13 cellular contexts compared by ENCODE assay signal in the genomic region with DNA sequence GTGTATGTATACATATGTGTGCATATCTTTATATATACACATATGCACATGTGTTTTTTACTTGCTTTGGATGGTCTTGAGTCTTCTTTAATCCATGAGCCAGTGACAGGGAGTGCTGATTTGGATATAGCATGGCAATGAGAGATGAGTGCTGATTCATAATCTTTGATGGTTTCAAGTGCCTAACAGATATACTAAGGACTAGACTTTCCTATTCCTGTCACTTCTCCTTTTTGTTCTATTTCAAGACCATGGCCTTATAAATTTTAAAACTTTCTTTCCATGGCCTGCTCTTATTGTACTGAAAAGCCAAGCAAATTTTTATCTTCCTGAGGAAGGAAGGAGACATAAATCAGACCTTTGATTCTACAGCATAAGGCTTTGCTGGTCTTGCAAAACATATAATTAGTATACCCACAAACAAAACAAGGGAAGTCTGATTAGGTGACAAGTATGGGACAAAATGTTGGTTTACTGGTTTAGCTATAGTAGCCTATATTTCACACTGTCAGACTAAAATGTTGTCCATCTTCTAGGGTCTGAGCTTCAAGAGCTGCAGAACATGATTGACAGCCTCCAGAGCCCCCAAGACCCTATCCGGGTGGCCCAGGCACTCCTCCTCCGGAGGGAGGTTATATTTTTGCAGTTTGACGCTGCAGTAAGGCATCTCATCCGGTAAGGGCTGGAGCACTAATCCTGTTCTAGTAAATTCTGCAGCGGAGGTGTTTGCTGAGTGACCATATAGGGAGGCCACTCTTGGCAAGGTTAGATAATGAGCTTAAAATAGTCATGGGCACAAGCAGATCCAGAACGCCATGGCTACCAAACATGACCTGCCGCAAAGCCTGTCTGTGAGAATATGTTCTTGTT.
DNase-seq lines count a peak whose midpoint lies in the region; ATAC-seq, FAIRE-seq and TF ChIP-seq lines count a peak whose summit lies in the region.
"Had no signal": no experiment of that assay in that cellular context is flagged by ENCODE, and none has a peak within 500 bp of the region (broad histone marks: within the 10 kb centered on the region; RNA-seq: fewer than 3 reads in every experiment).

No MANE protein-coding gene starts in this region.

- H3K4me1 ChIP-seq in psoas muscle: peaks cover 38% of the 10 kb centered on the region
- H3K4me1 ChIP-seq in kidney (ENCODE audit: control insufficient read depth in 1 of 2, insufficient read depth in 1 of 2, low read depth in 1 of 2, low read length in 2 of 2): peaks cover 10 to 17% of the 10 kb centered on the region in 2 donors
- H3K4me1 ChIP-seq: foreskin keratinocyte had no signal

- H3K9me3 ChIP-seq in psoas muscle (no peaks in the 10 kb centered on the region), kidney (ENCODE audit: control insufficient read depth in 1 of 2, low read length in 2 of 2) (no peaks in the 10 kb centered on the region)

- DNase-seq in DMS153 treated with DMSO at 0.1 percent for 48 hours (lab: John Stamatoyannopoulos, UW; ENCODE audit: unreplicated experiment): peak; percentile 74
- DNase-seq in NB4 (ENCODE audit: low read depth): peak; percentile 57
- DNase-seq in cerebellar nuclear complex (lab: John Stamatoyannopoulos, UW): peak; percentile 51 to 64
- DNase-seq in psoas muscle: peak in 1 of 2 donors; percentile 73
- DNase-seq in kidney: no peak
- no peak for DNase-seq in activated CD4-positive, CD25-positive, alpha-beta regulatory T cell (lab: John Stamatoyannopoulos, UW)
- DNase-seq: activated naive CD8-positive, alpha-beta T cell treated with anti-CD3 and anti-CD28 coated beads for 36 hours; CD4-positive, alpha-beta T cell; foreskin keratinocyte; left colon had no signal

- H3K4me3 ChIP-seq in NB4 (ENCODE audit: low read depth, low read length): no peak overlapping the region
- peak overlapping the region; percentile 58 for H3K4me3 ChIP-seq in psoas muscle
- H3K4me3 ChIP-seq in kidney (ENCODE audit: low read length in 2 of 2): no peak overlapping the region
- H3K4me3 ChIP-seq: dorsolateral prefrontal cortex had no signal

- no peaks in the 10 kb centered on the region for H3K27me3 ChIP-seq in psoas muscle (ENCODE audit: insufficient read depth in 3 of 3, low read length in 2 of 3)
- H3K27me3 ChIP-seq: dorsolateral prefrontal cortex had no signal

- H3K36me3 ChIP-seq in psoas muscle (ENCODE audit: insufficient read depth in 1 of 2, low read depth in 1 of 2) (no peaks in the 10 kb centered on the region), kidney (ENCODE audit: control insufficient read depth in 1 of 2, insufficient read depth in 2 of 2, low read length in 2 of 2) (no peaks in the 10 kb centered on the region)

- intact Hi-C loops in psoas muscle (cut with DNase I) (loop anchor here (5.0 kb wide), 2 partner anchors 82 to 208 kb away; a partner anchor contains a TSS), kidney (cut with DNase I) (no loop called here)

- WGBS in psoas muscle, 3 donors: 21 to 28% (median 26%) methylated on average over 7 of the region's 7 CpGs

- FAIRE-seq in kidney (lab: Jason Lieb, UNC): no peak

- TF ChIP-seq CTCF in NB4 (IDR thresholded peaks at IDR 0.05; ENCODE audit: low read depth, low read length) (no peak), psoas muscle (IDR thresholded peaks at IDR 0.05) (no peak), kidney (IDR thresholded peaks at IDR 0.05; ENCODE audit: borderline replicate concordance, extremely low read depth, insufficient read depth) (no peak)

- H3K27ac ChIP-seq in psoas muscle (peak overlapping the region; percentile 89), kidney (ENCODE audit: low read depth in 2 of 2, low read length in 2 of 2) (peak overlapping the region in 1 of 2 donors; percentile 24)
- H3K27ac ChIP-seq: foreskin keratinocyte had no signal

- ATAC-seq in psoas muscle (peak; percentile 87 to 95 (median 88)), GM21576 (IDR thresholded peaks at IDR 0.05; ENCODE audit: unreplicated experiment) (no peak), HG02798 (IDR thresholded peaks at IDR 0.05; ENCODE audit: poor library complexity, unreplicated experiment) (no peak)
- ATAC-seq: foreskin keratinocyte, left colon had no signal

- TF ChIP-seq POLR2A in NB4 (IDR thresholded peaks at IDR 0.05; ENCODE audit: extremely low read depth, insufficient read length): no peak

- no peak overlapping the region for H3K9ac ChIP-seq in kidney (ENCODE audit: low read length in 2 of 2)

Comparison
In these comparisons a context has a peak if more than half of its experiments do, and no peak if none do; other contexts are left out.
1. DNase-seq: peak in DMS153 treated with DMSO at 0.1 percent for 48 hours (single experiment), NB4 (single experiment) and cerebellar nuclear complex (2 of 2); none in kidney (single experiment) and activated CD4-positive, CD25-positive, alpha-beta regulatory T cell (0 of 4).
2. ATAC-seq: peak in psoas muscle (4 of 4); none in GM21576 (single experiment) and HG02798 (single experiment).